In the genomic region with DNA sequence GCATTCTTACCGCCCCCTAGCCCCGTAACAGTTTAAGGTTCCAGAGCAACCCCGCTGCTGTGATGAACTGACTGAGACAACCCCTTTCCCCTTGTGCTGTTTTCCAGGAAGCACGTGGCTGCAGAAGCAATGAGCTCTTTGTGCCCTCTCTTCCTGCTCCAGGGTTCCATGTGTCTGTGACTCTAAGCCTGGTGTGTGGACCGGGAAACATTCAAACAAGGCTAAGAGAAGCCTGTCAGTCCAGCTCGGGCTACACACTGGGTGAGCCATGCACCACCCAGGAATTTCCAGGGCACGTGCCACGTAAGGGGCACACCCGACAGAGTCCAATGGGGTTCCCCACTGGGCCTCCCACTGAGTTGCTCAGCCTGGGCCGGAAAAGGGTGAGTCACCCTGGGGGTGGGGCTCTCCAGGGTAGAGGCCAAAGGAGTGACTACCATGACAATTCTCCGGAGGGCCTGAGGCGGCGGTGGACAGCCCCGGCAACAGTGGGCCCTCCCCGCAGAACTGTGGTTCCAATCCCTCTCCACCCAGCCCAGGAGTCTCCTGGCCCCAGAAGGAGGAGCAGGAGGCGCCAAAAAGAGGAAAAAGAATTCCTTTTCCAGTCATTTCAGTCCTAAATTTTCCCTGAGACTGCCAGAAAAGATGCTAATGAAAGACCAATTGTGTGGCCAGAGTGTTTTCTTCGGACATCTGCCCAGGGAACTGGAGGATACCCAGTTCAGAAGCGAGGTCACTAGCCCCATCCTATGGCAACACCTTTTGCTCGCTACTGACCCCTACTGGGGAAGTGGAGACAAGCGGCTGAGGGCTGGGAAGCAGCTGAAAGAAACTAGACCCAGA, we compare ENCODE assay signal across 8 cellular contexts.
DNase-seq lines count a peak whose midpoint lies in the region; ATAC-seq and TF ChIP-seq lines count a peak whose summit lies in the region.

No MANE protein-coding gene starts in this region.

- no peaks in the 10 kb centered on the region for H3K36me3 Mint-ChIP-seq in chondrocyte (ENCODE audit: low read depth)

- H3K27ac Mint-ChIP-seq in chondrocyte (ENCODE audit: unreplicated experiment) = peak overlapping the region; percentile 75

- no peak overlapping the region for H3K4me3 ChIP-seq in left lung

- H3K36me3 ChIP-seq in left lung = no peaks in the 10 kb centered on the region

- DNase-seq in DMS 273 (lab: John Stamatoyannopoulos, UW; ENCODE audit: unreplicated experiment) (peak; percentile 79), DMS 273 treated with DMSO at 0.1 percent for 48 hours (lab: John Stamatoyannopoulos, UW) (no peak), NAMALWA (ENCODE audit: low spot score) (peak; percentile 85), chondrocyte (ENCODE audit: low spot score) (peak; percentile 94), left lung (peak; percentile 92 to 96)
- peak; percentile 82 to 83 for DNase-seq in activated CD4-positive, alpha-beta T cell treated with anti-CD3 and anti-CD28 coated beads for 24 hours (ENCODE audit: low read depth in 2 of 2)
- peak; percentile 85 for DNase-seq in stimulated activated CD4-positive, alpha-beta T cell treated with anti-CD3 and anti-CD28 coated beads, Interleukin-4, amount 100 ng/mL, for 1 hour

- H3K9me3 ChIP-seq in left lung = no peaks in the 10 kb centered on the region

- H3K9me3 Mint-ChIP-seq in chondrocyte (ENCODE audit: low read depth) = no peaks in the 10 kb centered on the region

- peaks cover 0 to 22% of the 10 kb centered on the region in 2 donors for H3K4me1 ChIP-seq in left lung

- intact Hi-C loops in left lung (cut with DNase I) = no loop called here

- no peaks in the 10 kb centered on the region for H3K27me3 Mint-ChIP-seq in chondrocyte (ENCODE audit: low read depth)

- no peaks in the 10 kb centered on the region for H3K27me3 ChIP-seq in left lung

- ATAC-seq in HG02610 (IDR thresholded peaks at IDR 0.05; ENCODE audit: unreplicated experiment) = peak; percentile 85
- peak; percentile 95 for ATAC-seq in left lung

- no peak overlapping the region for H3K4me3 Mint-ChIP-seq in chondrocyte (ENCODE audit: unreplicated experiment)

- H3K27ac ChIP-seq in left lung = peak overlapping the region; percentile 45 to 93

- TF ChIP-seq CTCF in chondrocyte (IDR thresholded peaks at IDR 0.05) (peak; percentile 92), left lung (IDR thresholded peaks at IDR 0.05) (peak; percentile 75 to 90)

- peaks cover 9% of the 10 kb centered on the region for H3K4me1 Mint-ChIP-seq in chondrocyte (ENCODE audit: low read depth)
